ENCODE assay signal across 8 cellular contexts in genomic region chr20:45629496-45630100, GRCh38. TPM values are rescaled to one million over a fixed set of nuclear protein-coding genes. Genes with fewer than 3 reads are reported as not detected.
DNase-seq lines count a peak whose midpoint lies in the region; ATAC-seq and TF ChIP-seq lines count a peak whose summit lies in the region.

Gene WFDC10A, plus strand, starts transcription at chr20:45629739. Its CDS starts 75 bp downstream, at chr20:45629814.

- no peak within 1 kb of the TSS for H3K18ac ChIP-seq in mesendoderm (ENCODE audit: low read length)

- no peaks in the 10 kb centered on the region for H3K9me2 ChIP-seq in SU-DHL-6 (replicated peaks; ENCODE audit: insufficient read depth, low read length)

- peak; percentile 98 for ATAC-seq in upper lobe of right lung
- no peak for ATAC-seq in HG02571 (IDR thresholded peaks at IDR 0.05; ENCODE audit: unreplicated experiment)

- intact Hi-C loops in upper lobe of right lung (cut with DNase I) = no loop called here

- H3F3A ChIP-seq in SU-DHL-6 (ENCODE audit: insufficient read depth) = no peaks in the 10 kb centered on the region

- no peak within 1 kb of the TSS for H3K27ac ChIP-seq in SU-DHL-6 (ENCODE audit: low read depth, low read length)
- H3K27ac ChIP-seq in mesendoderm (ENCODE audit: low read depth, low read length) = no peak within 1 kb of the TSS
- H3K27ac ChIP-seq in upper lobe of right lung = no peak within 1 kb of the TSS

- H3K4ac ChIP-seq in mesendoderm (ENCODE audit: low read depth, low read length) = no peak within 1 kb of the TSS

- H3K27me3 ChIP-seq in SU-DHL-6 (ENCODE audit: low read length) = no peaks in the 10 kb centered on the region
- no peaks in the 10 kb centered on the region for H3K27me3 ChIP-seq in mesendoderm (ENCODE audit: insufficient read depth, low read length, poor library complexity)
- no peaks in the 10 kb centered on the region for H3K27me3 ChIP-seq in upper lobe of right lung

- no peak within 1 kb of the TSS for H4K8ac ChIP-seq in mesendoderm (ENCODE audit: low read depth, low read length)

- H3K4me1 ChIP-seq in mesendoderm (ENCODE audit: control insufficient read depth, low read depth, low read length) (peaks cover 2% of the 10 kb centered on the region), upper lobe of right lung (no peaks in the 10 kb centered on the region)

- no peak within 1 kb of the TSS for H2AFZ ChIP-seq in SU-DHL-6 (ENCODE audit: low read depth, low read length, severe bottlenecking)

- no CpG with 5 or more reads among the region's 9 CpGs for WGBS in mesendoderm (ENCODE audit: extremely low coverage, insufficient coverage, low lambda C conversion rate)

- no peak within 1 kb of the TSS for H2BK15ac ChIP-seq in mesendoderm (replicated peaks; ENCODE audit: low read depth)

- peak within 1 kb of the TSS; percentile 0 for H2AK5ac ChIP-seq in mesendoderm (ENCODE audit: low read length)

- H3K4me2 ChIP-seq in SU-DHL-6 (ENCODE audit: low read depth, low read length, poor library complexity, severe bottlenecking) (no peak within 1 kb of the TSS), mesendoderm (ENCODE audit: low read length) (no peak within 1 kb of the TSS)

- no peaks in the 10 kb centered on the region for H3K79me1 ChIP-seq in mesendoderm (ENCODE audit: low read length)

- DNase-seq in SHP77 (lab: John Stamatoyannopoulos, UW) (peak; percentile 20 to 31), SHP77 treated with DMSO at 0.1 percent for 48 hours (lab: John Stamatoyannopoulos, UW) (no peak), HuH-7 (ENCODE audit: low spot score) (peak; percentile 68), ecto neural progenitor cell (ENCODE audit: low spot score) (peak; percentile 66), mesendoderm (peak; percentile 93), upper lobe of right lung (no peak)

- no peaks in the 10 kb centered on the region for H4K20me1 ChIP-seq in SU-DHL-6 (ENCODE audit: low read depth, low read length)

- H2BK5ac ChIP-seq in mesendoderm (ENCODE audit: low read length) = peak within 1 kb of the TSS; percentile 83

- no peak within 1 kb of the TSS for H2BK120ac ChIP-seq in mesendoderm (ENCODE audit: low read depth, low read length)

- no peaks in the 10 kb centered on the region for H3K36me3 ChIP-seq in SU-DHL-6 (ENCODE audit: low read length)
- H3K36me3 ChIP-seq in mesendoderm (ENCODE audit: control insufficient read depth, insufficient read depth, low read length) = no peaks in the 10 kb centered on the region
- H3K36me3 ChIP-seq in upper lobe of right lung = no peaks in the 10 kb centered on the region

- H3K56ac ChIP-seq in mesendoderm (ENCODE audit: low read length) = peak within 1 kb of the TSS; percentile 81

- H3K9ac ChIP-seq in SU-DHL-6 (ENCODE audit: low read length) (no peak within 1 kb of the TSS), mesendoderm (ENCODE audit: low read length) (peak within 1 kb of the TSS; percentile 49)

- H3K9me3 ChIP-seq in SU-DHL-6 (ENCODE audit: insufficient read depth, low read length) = 0 out of 2 replicates have a peak, but pooled peaks cover under 1% of the 10 kb centered on the region
- no peaks in the 10 kb centered on the region for H3K9me3 ChIP-seq in upper lobe of right lung

- no peak within 1 kb of the TSS for H3K23ac ChIP-seq in mesendoderm (ENCODE audit: low read length)

- H3K79me2 ChIP-seq in SU-DHL-6 (ENCODE audit: insufficient read depth, low read length) (no peaks in the 10 kb centered on the region), mesendoderm (ENCODE audit: control insufficient read depth, insufficient read depth, low read length) (no peaks in the 10 kb centered on the region)

- no peak within 1 kb of the TSS for H4K5ac ChIP-seq in mesendoderm (ENCODE audit: low read length)

- TF ChIP-seq CTCF in SU-DHL-6 (IDR thresholded peaks at IDR 0.05; ENCODE audit: insufficient read depth, low read length, poor library complexity, severe bottlenecking) = peak; percentile 34
- TF ChIP-seq CTCF in upper lobe of right lung (IDR thresholded peaks at IDR 0.05) = peak; percentile 69

- H3K4me3 ChIP-seq in SU-DHL-6 (ENCODE audit: insufficient read depth, low read length, poor library complexity, severe bottlenecking) (no peak within 1 kb of the TSS), mesendoderm (ENCODE audit: low read length) (no peak within 1 kb of the TSS), upper lobe of right lung (no peak within 1 kb of the TSS)

RNA-seq across cellular contexts. Expression of gene WFDC10A, which starts in this region (rescaled TPM):
- 0.79 TPM for polyA plus RNA-seq in mesendoderm (2013, experiment 1 of 2)
- polyA plus RNA-seq in mesendoderm (2013, experiment 2 of 2) = 0.67 TPM
- total RNA-seq in upper lobe of right lung = not detected

Comparison
In these comparisons a context has a peak if more than half of its experiments do, and no peak if none do; other contexts are left out.
1. DNase-seq: peak in SHP77 (2 of 2), HuH-7 (single experiment), ecto neural progenitor cell (single experiment) and mesendoderm (single experiment); none in SHP77 treated with DMSO at 0.1 percent for 48 hours (single experiment) and upper lobe of right lung (single experiment).
2. Peak in ATAC-seq in upper lobe of right lung; RNA of the gene not detected or under 1 TPM.